Comparison of ENCODE assay signal across 30 cellular contexts in genomic region chr9:133580416-133580738, GRCh38. TPM values are rescaled to one million over a fixed set of nuclear protein-coding genes. Genes with fewer than 3 reads are reported as not detected.
DNase-seq lines count a peak whose midpoint lies in the region; ATAC-seq and TF ChIP-seq lines count a peak whose summit lies in the region.
"Had no signal": no experiment of that assay in that cellular context is flagged by ENCODE, and none has a peak within 500 bp of the region (broad histone marks: within the 10 kb centered on the region; RNA-seq: fewer than 3 reads in every experiment).

No MANE protein-coding gene starts in this region.

- H3K79me2 ChIP-seq in OCI-LY7 (ENCODE audit: insufficient read depth, low read depth, low read length) = no peaks in the 10 kb centered on the region

- H3K27me3 ChIP-seq in thymus (ENCODE audit: control insufficient read depth, insufficient read depth) = peaks cover 3% of the 10 kb centered on the region
- H3K27me3 ChIP-seq: Peyer's patch, right atrium auricular region had no signal

- H3K9me2 ChIP-seq in OCI-LY7 (ENCODE audit: insufficient read depth, low read length) = no peaks in the 10 kb centered on the region

- peak overlapping the region; percentile 54 for H2AFZ ChIP-seq in OCI-LY7 (ENCODE audit: low read length)

- POLR2A ChIA-PET in OCI-LY7 (lab: Charles Lee) = interaction anchor here (1.0 kb wide), 1 partner anchor 123 kb away, joined by 3 read pairs; no protein-coding TSS in a partner anchor

- WGBS in thymus = 85% methylated on average over 6 of the region's 6 CpGs

- H3K27ac ChIP-seq in OCI-LY7 (ENCODE audit: low read depth, low read length, poor library complexity, severe bottlenecking) = peak overlapping the region; percentile 94
- H3K27ac ChIP-seq in thymus (ENCODE audit: low read depth) = peak overlapping the region; percentile 20
- H3K27ac ChIP-seq: brain microvascular endothelial cell, gastrocnemius medialis, Peyer's patch, thyroid gland, vagina, WERI-Rb-1 had no signal

- no peak for ATAC-seq in Right ventricle myocardium inferior
- ATAC-seq in left ventricle myocardium superior = no peak
- ATAC-seq in GM19023 (IDR thresholded peaks at IDR 0.05; ENCODE audit: unreplicated experiment) = no peak
- ATAC-seq: activated CD8-positive, alpha-beta T cell treated with anti-CD3 and anti-CD28 coated beads, Interleukin-2, amount 10 ng/mL, durations not matched to agents 7 days and 5 days; CD8-positive, alpha-beta T cell; gastrocnemius medialis; left colon had no signal

- H3K4me1 ChIP-seq in OCI-LY7 (ENCODE audit: insufficient read depth, low read length, poor library complexity, severe bottlenecking) = peaks cover 82% of the 10 kb centered on the region
- peaks cover 42% of the 10 kb centered on the region for H3K4me1 ChIP-seq in thymus (ENCODE audit: control insufficient read depth, insufficient read depth, low read length)
- H3K4me1 ChIP-seq: gastrocnemius medialis had no signal

- CTCF ChIA-PET in OCI-LY7 (lab: Charles Lee; ENCODE audit: unreplicated experiment) = no interaction called here

- H3K9me3 ChIP-seq in OCI-LY7 (ENCODE audit: low read length) = no peaks in the 10 kb centered on the region
- H3K9me3 ChIP-seq in thymus (ENCODE audit: control insufficient read depth) = peaks cover 1% of the 10 kb centered on the region
- H3K9me3 ChIP-seq: gastrocnemius medialis, right atrium auricular region, thyroid gland, vagina had no signal

- H4K20me1 ChIP-seq in OCI-LY7 (ENCODE audit: insufficient read depth, low read length) = no peaks in the 10 kb centered on the region

- H3K4me3 ChIP-seq in OCI-LY7 (ENCODE audit: low read depth, low read length, poor library complexity, severe bottlenecking) (peak overlapping the region; percentile 24), thymus (ENCODE audit: low read length) (no peak overlapping the region)
- H3K4me3 ChIP-seq: gastrocnemius medialis, Peyer's patch, right atrium auricular region, thyroid gland, vagina had no signal

- H3K4me2 ChIP-seq in OCI-LY7 (ENCODE audit: low read length) = peak overlapping the region; percentile 52

- intact Hi-C loops in Right ventricle myocardium inferior (cut with DNase I) = loop anchor here (5.0 to 10.0 kb wide), 2 partner anchors 107 to 144 kb away; no protein-coding TSS in a partner anchor
- intact Hi-C loops in left ventricle myocardium superior (cut with micrococcal nuclease) = no loop called here
- intact Hi-C loops in OCI-LY7 (cut with micrococcal nuclease; ENCODE audit: unreplicated experiment) = no loop called here

- TF ChIP-seq CTCF in OCI-LY7 (conservative IDR thresholded peaks at IDR 0.05; ENCODE audit: low read length) = no peak

- H3K36me3 ChIP-seq in OCI-LY7 (ENCODE audit: insufficient read depth, low read length) (no peaks in the 10 kb centered on the region), thymus (ENCODE audit: control insufficient read depth, insufficient read depth) (no peaks in the 10 kb centered on the region)
- H3K36me3 ChIP-seq: brain microvascular endothelial cell, gastrocnemius medialis, Peyer's patch, right atrium auricular region, thyroid gland, vagina, WERI-Rb-1 had no signal

- peak; percentile 11 for DNase-seq in Right ventricle myocardium inferior (ENCODE audit: missing footprints)
- no peak for DNase-seq in left ventricle myocardium superior
- DNase-seq in OCI-LY7 (ENCODE audit: low spot score) = peak; percentile 45
- DNase-seq in inferior parietal cortex (ENCODE audit: extremely low spot score) = peak; percentile 43
- DNase-seq in effector CD8-positive, alpha-beta T cell (lab: John Stamatoyannopoulos, UW) = no peak
- DNase-seq in NCI-H748 (lab: John Stamatoyannopoulos, UW; ENCODE audit: unreplicated experiment) = no peak
- DNase-seq: activated CD4-positive, alpha-beta T cell treated with anti-CD3 and anti-CD28 coated beads for 4 hours; activated CD8-positive, alpha-beta T cell treated with anti-CD3 and anti-CD28 coated beads, Interleukin-2, amount 10 ng/mL, durations not matched to agents 7 days and 5 days; activated naive CD4-positive, alpha-beta T cell treated with anti-CD3 and anti-CD28 coated beads, Interleukin-2, amount 50 U/mL, for 16 hours; brain microvascular endothelial cell; CD8-positive, alpha-beta T cell; gastrocnemius medialis; GDM1; hippocampal formation; left colon; NCI-H1417 treated with DMSO at 0.1 percent for 48 hours; NCI-H69; Peyer's patch; SIG-M5; stimulated activated CD4-positive, alpha-beta T cell treated with anti-CD3 and anti-CD28 coated beads, Interleukin-1b, Interleukin-23, amount 100 ng/mL, for 48 hours; T1000; WERI-Rb-1 had no signal

- no TSS peak for BruUV-seq in OCI-LY7 (replicated peaks; lab: Mats Ljungman, UMichigan)

RNA-seq across cellular contexts. Expression of gene FAM163B, which starts 28.8 kb away (rescaled TPM):
- 0.22 TPM for total RNA-seq in Right ventricle myocardium inferior
- total RNA-seq in left ventricle myocardium superior = not detected
- 7.8 and 8.9 TPM in 2 replicates for total RNA-seq in OCI-LY7 (2014; rRNA removed; shearing (Covaris generic))
- total RNA-seq in OCI-LY7 (2022) = 2.6 and 3.6 TPM in 2 replicates
- 0.27 TPM for polyA plus RNA-seq in thymus
- total RNA-seq: activated CD8-positive, alpha-beta T cell treated with anti-CD3 and anti-CD28 coated beads, Interleukin-2, amount 10 ng/mL, durations not matched to agents 7 days and 5 days; activated T-helper 2 cell treated with anti-CD3 and anti-CD28 coated beads, Interferon-gamma antibody, Interleukin-2, Interleukin-4, amounts not matched to agents 10 μg/mL and 5 μg/mL and 100 μg/mL, durations not matched to agents 14 hours and 24 hours and 36 hours; CD8-positive, alpha-beta T cell; fibroblast of lung; gastrocnemius medialis; neural crest cell; Peyer's patch; thyroid gland; vagina had no signal
- polyA plus RNA-seq: fibroblast of lung had no signal

RNA-seq across cellular contexts. Expression of gene ADAMTSL2, which starts 45.9 kb away (rescaled TPM):
- 9.5 TPM for total RNA-seq in Right ventricle myocardium inferior
- total RNA-seq in left ventricle myocardium superior = 5.1 TPM
- total RNA-seq in OCI-LY7 (2014; rRNA removed; shearing (Covaris generic)) = 0.88 and 1.0 TPM in 2 replicates
- not detected in 2 replicates for total RNA-seq in OCI-LY7 (2022)
- 0.68 TPM for polyA plus RNA-seq in thymus
- total RNA-seq: activated CD8-positive, alpha-beta T cell treated with anti-CD3 and anti-CD28 coated beads, Interleukin-2, amount 10 ng/mL, durations not matched to agents 7 days and 5 days; activated T-helper 2 cell treated with anti-CD3 and anti-CD28 coated beads, Interferon-gamma antibody, Interleukin-2, Interleukin-4, amounts not matched to agents 10 μg/mL and 5 μg/mL and 100 μg/mL, durations not matched to agents 14 hours and 24 hours and 36 hours had no signal

RNA-seq across cellular contexts. Expression of gene MYMK, which starts 55.6 kb away (rescaled TPM):
- total RNA-seq in Right ventricle myocardium inferior (not detected), left ventricle myocardium superior (not detected), OCI-LY7 (2022) (not detected in 2 replicates)
- total RNA-seq in OCI-LY7 (2014; rRNA removed; shearing (Covaris generic)) = not detected in 2 replicates
- polyA plus RNA-seq in thymus = 0.39 TPM
- total RNA-seq: activated CD8-positive, alpha-beta T cell treated with anti-CD3 and anti-CD28 coated beads, Interleukin-2, amount 10 ng/mL, durations not matched to agents 7 days and 5 days; activated T-helper 2 cell treated with anti-CD3 and anti-CD28 coated beads, Interferon-gamma antibody, Interleukin-2, Interleukin-4, amounts not matched to agents 10 μg/mL and 5 μg/mL and 100 μg/mL, durations not matched to agents 14 hours and 24 hours and 36 hours; CD8-positive, alpha-beta T cell; fibroblast of lung; gastrocnemius medialis; left colon; neural crest cell; Peyer's patch; right atrium auricular region; thyroid gland; vagina had no signal
- polyA plus RNA-seq: fibroblast of lung had no signal

RNA-seq across cellular contexts. Expression of gene DBH, which starts 55.8 kb away (rescaled TPM):
- total RNA-seq in Right ventricle myocardium inferior (not detected), left ventricle myocardium superior (not detected), OCI-LY7 (2022) (not detected in 2 replicates)
- not detected in 2 replicates for total RNA-seq in OCI-LY7 (2014; rRNA removed; shearing (Covaris generic))
- polyA plus RNA-seq in thymus = 0.25 TPM
- total RNA-seq: activated CD8-positive, alpha-beta T cell treated with anti-CD3 and anti-CD28 coated beads, Interleukin-2, amount 10 ng/mL, durations not matched to agents 7 days and 5 days; activated T-helper 2 cell treated with anti-CD3 and anti-CD28 coated beads, Interferon-gamma antibody, Interleukin-2, Interleukin-4, amounts not matched to agents 10 μg/mL and 5 μg/mL and 100 μg/mL, durations not matched to agents 14 hours and 24 hours and 36 hours; fibroblast of lung; gastrocnemius medialis; left colon; Peyer's patch; right atrium auricular region had no signal
- polyA plus RNA-seq: fibroblast of lung had no signal

Comparison
In these comparisons a context has a peak if more than half of its experiments do, and no peak if none do; other contexts are left out.
1. DNase-seq: peak in Right ventricle myocardium inferior (single experiment), OCI-LY7 (single experiment) and inferior parietal cortex (single experiment); none in left ventricle myocardium superior (single experiment), effector CD8-positive, alpha-beta T cell (single experiment) and NCI-H748 (single experiment).